Comparison of ENCODE assay signal across 1 cellular context in genomic region chr22:31969789-31970489, GRCh38.
TF ChIP-seq lines count a peak whose summit lies in the region.

No MANE protein-coding gene starts in this region.

TF ChIP-seq in HepG2, 621 proteins besides CTCF, POLR2A, EP300 and RAD21 (continued from another document and continues in another):
- TF ChIP-seq NFKBIZ (CRISPR knock-in tag; IDR thresholded peaks at IDR 0.05) (no peak), ATF3 (CRISPR knock-in tag; IDR thresholded peaks at IDR 0.05) (no peak), YEATS4 (CRISPR knock-in tag; IDR thresholded peaks at IDR 0.05; ENCODE audit: borderline replicate concordance) (0 out of 2 replicates have a peak, but pooled peaks have one; percentile 3), ZNF564 (CRISPR knock-in tag; IDR thresholded peaks at IDR 0.05) (no peak), ZKSCAN1 (IDR thresholded peaks at IDR 0.05; ENCODE audit: low read length) (no peak), GATAD1 (CRISPR knock-in tag; IDR thresholded peaks at IDR 0.05) (no peak), ATF6 (CRISPR knock-in tag; conservative IDR thresholded peaks at IDR 0.05) (no peak), MYNN (CRISPR knock-in tag; IDR thresholded peaks at IDR 0.05; ENCODE audit: low read depth) (no peak), DNMT3B (CRISPR knock-in tag; conservative IDR thresholded peaks at IDR 0.05) (no peak), CREBL2 (CRISPR knock-in tag; IDR thresholded peaks at IDR 0.05; ENCODE audit: borderline replicate concordance) (no peak), DPF2 (CRISPR knock-in tag; IDR thresholded peaks at IDR 0.05; ENCODE audit: borderline replicate concordance, low read depth) (no peak), MXD1 (CRISPR knock-in tag; IDR thresholded peaks at IDR 0.05) (peak; percentile 21; the same call in 1 of the 2 replicates), NR2F1 (CRISPR knock-in tag; IDR thresholded peaks at IDR 0.05) (no peak), HOMEZ (CRISPR knock-in tag; IDR thresholded peaks at IDR 0.05; ENCODE audit: low read depth) (no peak), ERF (CRISPR knock-in tag; IDR thresholded peaks at IDR 0.05) (no peak), SIX4 (CRISPR knock-in tag; IDR thresholded peaks at IDR 0.05) (no peak), CENPT (CRISPR knock-in tag; IDR thresholded peaks at IDR 0.05; ENCODE audit: low read depth) (no peak), ZNF205 (CRISPR knock-in tag; IDR thresholded peaks at IDR 0.05) (no peak), ZKSCAN5 (CRISPR knock-in tag; IDR thresholded peaks at IDR 0.05) (no peak), MAX (IDR thresholded peaks at IDR 0.05) (peak; percentile 73), KDM5A (IDR thresholded peaks at IDR 0.05; ENCODE audit: borderline replicate concordance, low read length) (peak; percentile 59), ZNF792 (CRISPR knock-in tag; IDR thresholded peaks at IDR 0.05) (no peak), ZFP36L2 (CRISPR knock-in tag; IDR thresholded peaks at IDR 0.05) (no peak), ZNF574 (CRISPR knock-in tag; IDR thresholded peaks at IDR 0.05) (no peak), MEIS1 (CRISPR knock-in tag; IDR thresholded peaks at IDR 0.05; ENCODE audit: borderline replicate concordance) (no peak), GPN1 (CRISPR knock-in tag; IDR thresholded peaks at IDR 0.05; ENCODE audit: borderline replicate concordance) (no peak), NFAT5 (CRISPR knock-in tag; IDR thresholded peaks at IDR 0.05) (no peak), ZNF530 (CRISPR knock-in tag; IDR thresholded peaks at IDR 0.05; ENCODE audit: low read depth) (no peak), ZNF333 (CRISPR knock-in tag; IDR thresholded peaks at IDR 0.05; ENCODE audit: borderline replicate concordance) (no peak), TSC22D2 (CRISPR knock-in tag; IDR thresholded peaks at IDR 0.05; ENCODE audit: borderline replicate concordance) (no peak), SMC3 (IDR thresholded peaks at IDR 0.05; ENCODE audit: low read length) (peak; percentile 26), ZNF550 (CRISPR knock-in tag; IDR thresholded peaks at IDR 0.05; ENCODE audit: borderline replicate concordance) (no peak), ZNF30 (CRISPR knock-in tag; IDR thresholded peaks at IDR 0.05) (no peak), MYC (CRISPR knock-in tag; IDR thresholded peaks at IDR 0.05; ENCODE audit: borderline replicate concordance) (0 out of 2 replicates have a peak, but pooled peaks have one; percentile 19), HDAC2 (CRISPR knock-in tag; IDR thresholded peaks at IDR 0.05) (no peak; the same call in 1 of the 2 replicates)
- TF ChIP-seq, protein P1, sequence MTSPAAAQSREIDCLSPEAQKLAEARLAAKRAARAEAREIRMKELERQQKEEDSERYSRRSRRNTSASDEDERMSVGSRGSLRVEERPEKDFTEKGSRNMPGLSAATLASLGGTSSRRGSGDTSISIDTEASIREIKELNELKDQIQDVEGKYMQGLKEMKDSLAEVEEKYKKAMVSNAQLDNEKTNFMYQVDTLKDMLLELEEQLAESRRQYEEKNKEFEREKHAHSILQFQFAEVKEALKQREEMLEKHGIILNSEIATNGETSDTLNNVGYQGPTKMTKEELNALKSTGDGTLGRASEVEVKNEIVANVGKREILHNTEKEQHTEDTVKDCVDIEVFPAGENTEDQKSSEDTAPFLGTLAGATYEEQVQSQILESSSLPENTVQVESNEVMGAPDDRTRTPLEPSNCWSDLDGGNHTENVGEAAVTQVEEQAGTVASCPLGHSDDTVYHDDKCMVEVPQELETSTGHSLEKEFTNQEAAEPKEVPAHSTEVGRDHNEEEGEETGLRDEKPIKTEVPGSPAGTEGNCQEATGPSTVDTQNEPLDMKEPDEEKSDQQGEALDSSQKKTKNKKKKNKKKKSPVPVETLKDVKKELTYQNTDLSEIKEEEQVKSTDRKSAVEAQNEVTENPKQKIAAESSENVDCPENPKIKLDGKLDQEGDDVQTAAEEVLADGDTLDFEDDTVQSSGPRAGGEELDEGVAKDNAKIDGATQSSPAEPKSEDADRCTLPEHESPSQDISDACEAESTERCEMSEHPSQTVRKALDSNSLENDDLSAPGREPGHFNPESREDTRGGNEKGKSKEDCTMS (CRISPR knock-in tag; conservative IDR thresholded peaks at IDR 0.05) = no peak
- TF ChIP-seq, protein P2, sequence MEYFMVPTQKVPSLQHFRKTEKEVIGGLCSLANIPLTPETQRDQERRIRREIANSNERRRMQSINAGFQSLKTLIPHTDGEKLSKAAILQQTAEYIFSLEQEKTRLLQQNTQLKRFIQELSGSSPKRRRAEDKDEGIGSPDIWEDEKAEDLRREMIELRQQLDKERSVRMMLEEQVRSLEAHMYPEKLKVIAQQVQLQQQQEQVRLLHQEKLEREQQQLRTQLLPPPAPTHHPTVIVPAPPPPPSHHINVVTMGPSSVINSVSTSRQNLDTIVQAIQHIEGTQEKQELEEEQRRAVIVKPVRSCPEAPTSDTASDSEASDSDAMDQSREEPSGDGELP (IDR thresholded peaks at IDR 0.05; ENCODE audit: borderline replicate concordance, low read depth) = peak; percentile 61; the same call in 1 of the 2 replicates
- TF ChIP-seq, protein P3, sequence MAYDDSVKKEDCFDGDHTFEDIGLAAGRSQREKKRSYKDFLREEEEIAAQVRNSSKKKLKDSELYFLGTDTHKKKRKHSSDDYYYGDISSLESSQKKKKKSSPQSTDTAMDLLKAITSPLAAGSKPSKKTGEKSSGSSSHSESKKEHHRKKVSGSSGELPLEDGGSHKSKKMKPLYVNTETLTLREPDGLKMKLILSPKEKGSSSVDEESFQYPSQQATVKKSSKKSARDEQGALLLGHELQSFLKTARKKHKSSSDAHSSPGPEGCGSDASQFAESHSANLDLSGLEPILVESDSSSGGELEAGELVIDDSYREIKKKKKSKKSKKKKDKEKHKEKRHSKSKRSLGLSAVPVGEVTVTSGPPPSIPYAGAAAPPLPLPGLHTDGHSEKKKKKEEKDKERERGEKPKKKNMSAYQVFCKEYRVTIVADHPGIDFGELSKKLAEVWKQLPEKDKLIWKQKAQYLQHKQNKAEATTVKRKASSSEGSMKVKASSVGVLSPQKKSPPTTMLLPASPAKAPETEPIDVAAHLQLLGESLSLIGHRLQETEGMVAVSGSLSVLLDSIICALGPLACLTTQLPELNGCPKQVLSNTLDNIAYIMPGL (CRISPR knock-in tag; IDR thresholded peaks at IDR 0.05; ENCODE audit: borderline replicate concordance in 1 of 2, low read depth in 1 of 2) = peak in 1 of 2 experiments; percentile 30; a peak in 1 of 4 replicates
- TF ChIP-seq, protein P4, sequence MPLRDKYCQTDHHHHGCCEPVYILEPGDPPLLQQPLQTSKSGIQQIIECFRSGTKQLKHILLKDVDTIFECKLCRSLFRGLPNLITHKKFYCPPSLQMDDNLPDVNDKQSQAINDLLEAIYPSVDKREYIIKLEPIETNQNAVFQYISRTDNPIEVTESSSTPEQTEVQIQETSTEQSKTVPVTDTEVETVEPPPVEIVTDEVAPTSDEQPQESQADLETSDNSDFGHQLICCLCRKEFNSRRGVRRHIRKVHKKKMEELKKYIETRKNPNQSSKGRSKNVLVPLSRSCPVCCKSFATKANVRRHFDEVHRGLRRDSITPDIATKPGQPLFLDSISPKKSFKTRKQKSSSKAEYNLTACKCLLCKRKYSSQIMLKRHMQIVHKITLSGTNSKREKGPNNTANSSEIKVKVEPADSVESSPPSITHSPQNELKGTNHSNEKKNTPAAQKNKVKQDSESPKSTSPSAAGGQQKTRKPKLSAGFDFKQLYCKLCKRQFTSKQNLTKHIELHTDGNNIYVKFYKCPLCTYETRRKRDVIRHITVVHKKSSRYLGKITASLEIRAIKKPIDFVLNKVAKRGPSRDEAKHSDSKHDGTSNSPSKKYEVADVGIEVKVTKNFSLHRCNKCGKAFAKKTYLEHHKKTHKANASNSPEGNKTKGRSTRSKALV (CRISPR knock-in tag; IDR thresholded peaks at IDR 0.05) = peak; percentile 67; the same call in 1 of the 2 replicates
